Comparison of ENCODE assay signal across 13 cellular contexts in genomic region chr20:33859751-33860150, GRCh38. TPM values are rescaled to one million over a fixed set of nuclear protein-coding genes. Genes with fewer than 3 reads are reported as not detected.
DNase-seq lines count a peak whose midpoint lies in the region; ATAC-seq and TF ChIP-seq lines count a peak whose summit lies in the region.
"Had no signal": no experiment of that assay in that cellular context is flagged by ENCODE, and none has a peak within 500 bp of the region (broad histone marks: within the 10 kb centered on the region; RNA-seq: fewer than 3 reads in every experiment).

No MANE protein-coding gene starts in this region.

- POLR2A ChIA-PET in activated naive CD8-positive, alpha-beta T cell treated with anti-CD3 and anti-CD28 coated beads, Interleukin-2, amount 10 ng/mL, durations not matched to agents 7 days and 5 days (lab: Charles Lee) = interaction anchor here (0.8 to 3.1 kb wide), 10 partner anchors 22 to 253 kb away, joined by 3 to 24 read pairs (median 4); partner anchors contain the start of genes CHMP4B, EIF2S2, RALY and ZNF341

- peaks cover 33% of the 10 kb centered on the region for H3K36me3 Mint-ChIP-seq in T-helper 2 cell treated with Interferon-gamma antibody and Interleukin-4, amounts not matched to agents 5 μg/mL and 100 μg/mL, for 36 hours (ENCODE audit: low read depth)
- peaks cover 33% of the 10 kb centered on the region for H3K36me3 Mint-ChIP-seq in activated naive CD8-positive, alpha-beta T cell treated with anti-CD3 and anti-CD28 coated beads, Interleukin-2, amount 10 ng/mL, durations not matched to agents 7 days and 5 days
- peaks cover 4% of the 10 kb centered on the region for H3K36me3 Mint-ChIP-seq in nephron progenitor cell (ENCODE audit: low read depth)

- H3K36me3 ChIP-seq in KOPT-K1 (ENCODE audit: insufficient read depth, low read length) = peaks cover 22% of the 10 kb centered on the region

- peak overlapping the region; percentile 80 for H3K4me3 Mint-ChIP-seq in T-helper 2 cell treated with Interferon-gamma antibody and Interleukin-4, amounts not matched to agents 5 μg/mL and 100 μg/mL, for 36 hours
- peak overlapping the region; percentile 73 for H3K4me3 Mint-ChIP-seq in activated naive CD8-positive, alpha-beta T cell treated with anti-CD3 and anti-CD28 coated beads, Interleukin-2, amount 10 ng/mL, durations not matched to agents 7 days and 5 days
- no peak overlapping the region for H3K4me3 Mint-ChIP-seq in nephron progenitor cell

- H3K27ac ChIP-seq in KOPT-K1 (ENCODE audit: low read depth, low read length, poor library complexity, severe bottlenecking) = peak overlapping the region; percentile 90
- H3K27ac ChIP-seq: SK-N-MC, suprapubic skin had no signal

- H3K27ac Mint-ChIP-seq in T-helper 2 cell treated with Interferon-gamma antibody and Interleukin-4, amounts not matched to agents 5 μg/mL and 100 μg/mL, for 36 hours = peak overlapping the region; percentile 89
- peak overlapping the region; percentile 95 for H3K27ac Mint-ChIP-seq in activated naive CD8-positive, alpha-beta T cell treated with anti-CD3 and anti-CD28 coated beads, Interleukin-2, amount 10 ng/mL, durations not matched to agents 7 days and 5 days
- H3K27ac Mint-ChIP-seq in nephron progenitor cell = peak overlapping the region; percentile 88

- DNase-seq in T-helper 2 cell treated with Interferon-gamma antibody and Interleukin-4, amounts not matched to agents 5 μg/mL and 100 μg/mL, for 36 hours (ENCODE audit: low spot score) = no peak
- no peak for DNase-seq in T-helper 2 cell
- no peak for DNase-seq in activated naive CD8-positive, alpha-beta T cell treated with anti-CD3 and anti-CD28 coated beads, Interleukin-2, amount 10 ng/mL, durations not matched to agents 7 days and 5 days
- DNase-seq in nephron progenitor cell = no peak
- DNase-seq in stimulated activated CD4-positive, alpha-beta T cell treated with anti-CD3 and anti-CD28 coated beads, Interleukin-4, amount 100 ng/mL, for 4 hours = no peak
- no peak for DNase-seq in stimulated activated naive CD4-positive, alpha-beta T cell treated with Interleukin-2 at 50 U/mL for 16 hours (lab: John Stamatoyannopoulos, UW)
- DNase-seq: 8988T, GOT3, left lung had no signal

- no peak for ATAC-seq in activated naive CD8-positive, alpha-beta T cell treated with anti-CD3 and anti-CD28 coated beads, Interleukin-2, amount 10 ng/mL, durations not matched to agents 7 days and 5 days (ENCODE audit: low read depth)
- ATAC-seq in GM18909 (IDR thresholded peaks at IDR 0.05; ENCODE audit: poor library complexity, unreplicated experiment) = no peak
- ATAC-seq: left lung had no signal

- TF ChIP-seq CTCF in nephron progenitor cell (IDR thresholded peaks at IDR 0.05) = no peak

- H3K9me3 ChIP-seq in KOPT-K1 (ENCODE audit: insufficient read depth, low read length, poor library complexity, severe bottlenecking) = no peaks in the 10 kb centered on the region
- H3K9me3 ChIP-seq: left lung, suprapubic skin had no signal

- H3K27me3 Mint-ChIP-seq in T-helper 2 cell treated with Interferon-gamma antibody and Interleukin-4, amounts not matched to agents 5 μg/mL and 100 μg/mL, for 36 hours (ENCODE audit: low read depth) = no peaks in the 10 kb centered on the region
- no peaks in the 10 kb centered on the region for H3K27me3 Mint-ChIP-seq in activated naive CD8-positive, alpha-beta T cell treated with anti-CD3 and anti-CD28 coated beads, Interleukin-2, amount 10 ng/mL, durations not matched to agents 7 days and 5 days
- H3K27me3 Mint-ChIP-seq in nephron progenitor cell (ENCODE audit: low read depth, poor library complexity) = no peaks in the 10 kb centered on the region

- peaks cover 36% of the 10 kb centered on the region for H3K4me1 Mint-ChIP-seq in T-helper 2 cell treated with Interferon-gamma antibody and Interleukin-4, amounts not matched to agents 5 μg/mL and 100 μg/mL, for 36 hours (ENCODE audit: low read depth)
- peaks cover 39% of the 10 kb centered on the region for H3K4me1 Mint-ChIP-seq in activated naive CD8-positive, alpha-beta T cell treated with anti-CD3 and anti-CD28 coated beads, Interleukin-2, amount 10 ng/mL, durations not matched to agents 7 days and 5 days
- peaks cover 38% of the 10 kb centered on the region for H3K4me1 Mint-ChIP-seq in nephron progenitor cell

- H3K9me3 Mint-ChIP-seq in T-helper 2 cell treated with Interferon-gamma antibody and Interleukin-4, amounts not matched to agents 5 μg/mL and 100 μg/mL, for 36 hours = no peaks in the 10 kb centered on the region
- H3K9me3 Mint-ChIP-seq in activated naive CD8-positive, alpha-beta T cell treated with anti-CD3 and anti-CD28 coated beads, Interleukin-2, amount 10 ng/mL, durations not matched to agents 7 days and 5 days = no peaks in the 10 kb centered on the region
- no peaks in the 10 kb centered on the region for H3K9me3 Mint-ChIP-seq in nephron progenitor cell

RNA-seq across cellular contexts. Expression of gene CHMP4B, which starts 48.6 kb away (rescaled TPM):
- total RNA-seq in activated naive CD8-positive, alpha-beta T cell treated with anti-CD3 and anti-CD28 coated beads, Interleukin-2, amount 10 ng/mL, durations not matched to agents 7 days and 5 days = 10 to 100 TPM; 75.7 to 82.8 TPM
